ENCODE assay signal across 26 cellular contexts in the genomic region with DNA sequence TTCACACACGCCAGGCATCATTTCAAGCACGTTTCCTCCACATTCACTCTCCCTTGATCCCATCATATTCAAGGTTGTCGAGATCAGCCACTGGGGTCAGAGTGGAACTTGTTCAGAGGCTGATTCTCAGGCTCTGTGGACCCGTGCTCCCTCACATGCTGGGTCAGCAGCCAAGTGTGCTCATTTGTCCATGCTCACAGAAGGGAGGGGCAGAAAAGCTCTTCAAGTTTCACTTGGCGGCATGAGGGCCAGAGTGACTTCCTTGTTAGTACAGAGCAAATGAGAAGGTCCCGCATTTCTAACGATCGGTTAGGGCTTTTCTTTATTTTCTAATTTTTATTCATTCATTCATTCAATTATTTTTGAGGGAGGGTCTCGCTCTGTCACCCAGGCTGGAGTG.
"Had no signal": no experiment of that assay in that cellular context is flagged by ENCODE, and none has a peak within 500 bp of the region (broad histone marks: within the 10 kb centered on the region; RNA-seq: fewer than 3 reads in every experiment).

No MANE protein-coding gene starts in this region.

- H3K27ac ChIP-seq: ovary, parathyroid adenoma, psoas muscle, right lobe of liver, skin epidermis, spleen, stomach, thoracic aorta, tibial artery, transverse colon, vagina had no signal

- H3K27me3 ChIP-seq: ovary, right lobe of liver, stomach, tibial artery, transverse colon, vagina had no signal

- H3K9me3 ChIP-seq: ovary, psoas muscle, right lobe of liver, stomach, thoracic aorta, tibial artery, transverse colon, vagina had no signal

- H3K4me1 ChIP-seq: parathyroid adenoma, psoas muscle, right lobe of liver, tibial artery had no signal

- ATAC-seq: naive thymus-derived CD8-positive, alpha-beta T cell; natural killer cell treated with Interleukin-12 subunit alpha and Interleukin-12 subunit beta and Interleukin-15 and Interleukin-18, amount 100 ng/mL, for 72 hours; psoas muscle; right cardiac atrium; right lobe of liver; stimulated activated effector memory CD8-positive, alpha-beta T cell treated with anti-CD3 and anti-CD28 coated beads, Interleukin-12 subunit alpha, Interleukin-12 subunit beta, amount 100 ng/mL, for 72 hours; stimulated activated naive B cell treated with anti-CD40 and anti-IgM and Interleukin-4, amounts not matched to agents 10 μg/mL and 1 μg/mL and 100 μg/mL, for 72 hours had no signal

- DNase-seq: naive B cell; naive thymus-derived CD8-positive, alpha-beta T cell; nephron progenitor cell; occipital lobe; ovary; posterior cingulate gyrus; right lobe of liver; spleen; stimulated activated CD4-positive, alpha-beta T cell treated with anti-CD3 and anti-CD28 coated beads, Interleukin-12 subunit alpha, Interleukin-12 subunit beta, amount 100 ng/mL, for 4 hours; stimulated activated CD4-positive, alpha-beta T cell treated with anti-CD3 and anti-CD28 coated beads, Interleukin-1b, Interleukin-23, amount 100 ng/mL, for 48 hours; stimulated activated CD4-positive, alpha-beta T cell treated with anti-CD3 and anti-CD28 coated beads, Interleukin-2, amount 100 ng/mL, for 48 hours; stimulated activated CD4-positive, alpha-beta T cell treated with anti-CD3 and anti-CD28 coated beads, Interleukin-4, amount 100 ng/mL, for 24 hours; stimulated activated naive B cell treated with anti-CD40 and anti-IgM and Interleukin-4, amounts not matched to agents 10 μg/mL and 1 μg/mL and 100 μg/mL, for 72 hours; stimulated activated naive CD4-positive, alpha-beta T cell treated with Interleukin-2 at 50 U/mL for 16 hours; stomach; tibial artery; transverse colon had no signal

- H3K4me3 ChIP-seq: ovary, psoas muscle, right lobe of liver, skin epidermis, smooth muscle cell, spleen, stomach, thoracic aorta, tibial artery, transverse colon, vagina had no signal

- H3K36me3 ChIP-seq: ovary, right lobe of liver, spleen, stomach, thoracic aorta, tibial artery, transverse colon, vagina had no signal
